In the genomic region with DNA sequence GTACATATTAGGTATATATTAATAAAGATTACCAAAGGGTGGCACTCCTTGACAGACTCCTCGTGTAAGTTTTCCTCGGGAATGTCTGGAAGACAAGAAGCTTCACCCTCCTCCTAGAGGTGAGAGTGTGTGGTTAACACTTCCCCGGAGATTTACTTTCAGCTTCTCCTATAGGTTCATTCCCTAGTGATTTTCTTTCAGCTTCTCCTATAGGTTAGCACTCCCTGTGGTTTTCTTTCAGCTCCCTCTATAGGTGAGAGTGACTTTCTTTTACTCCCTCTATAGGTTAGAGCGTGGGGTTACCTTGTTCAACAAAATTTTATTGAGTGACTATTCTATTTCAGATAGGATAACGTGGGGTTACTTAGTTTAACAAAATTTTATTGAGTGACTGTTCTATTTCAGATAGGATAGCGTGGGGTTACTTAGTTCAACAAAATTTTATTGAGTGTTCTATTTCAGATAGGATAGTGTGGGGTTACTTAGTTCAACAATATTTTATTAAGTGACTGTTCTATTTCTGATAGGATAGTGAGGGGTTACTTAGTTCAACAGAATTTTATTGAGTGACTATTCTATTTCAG, we compare ENCODE assay signal across 8 cellular contexts. TPM values are rescaled to one million over a fixed set of nuclear protein-coding genes. Genes with fewer than 3 reads are reported as not detected.
DNase-seq lines count a peak whose midpoint lies in the region; ATAC-seq, FAIRE-seq and TF ChIP-seq lines count a peak whose summit lies in the region.

No MANE protein-coding gene starts in this region.

- H3K9ac ChIP-seq in kidney (ENCODE audit: low read length in 2 of 2): no peak overlapping the region

- no peaks in the 10 kb centered on the region for H3K36me3 ChIP-seq in SJCRH30
- H3K36me3 ChIP-seq in kidney (ENCODE audit: control insufficient read depth in 1 of 2, insufficient read depth in 2 of 2, low read length in 2 of 2): no peaks in the 10 kb centered on the region

- H3K4me3 ChIP-seq in SJCRH30 (no peak overlapping the region), kidney (ENCODE audit: low read length in 2 of 2) (no peak overlapping the region)

- no peak overlapping the region for H3K4me3 Mint-ChIP-seq in activated T-cell treated with anti-CD3 and anti-CD28 coated beads, Interleukin-2, amount 50 U/mL, for 4 hours

- no peaks in the 10 kb centered on the region for H3K4me1 Mint-ChIP-seq in activated T-cell treated with anti-CD3 and anti-CD28 coated beads, Interleukin-2, amount 50 U/mL, for 4 hours (ENCODE audit: low read depth)

- no peaks in the 10 kb centered on the region for H3K27me3 ChIP-seq in SJCRH30

- H3K27ac ChIP-seq in SJCRH30: no peak overlapping the region
- H3K27ac ChIP-seq in kidney (ENCODE audit: low read depth in 2 of 2, low read length in 2 of 2): no peak overlapping the region

- no peaks in the 10 kb centered on the region for H3K4me1 ChIP-seq in SJCRH30
- no peaks in the 10 kb centered on the region for H3K4me1 ChIP-seq in kidney (ENCODE audit: control insufficient read depth in 1 of 2, insufficient read depth in 1 of 2, low read depth in 1 of 2, low read length in 2 of 2)

- no peaks in the 10 kb centered on the region for H3K27me3 Mint-ChIP-seq in activated T-cell treated with anti-CD3 and anti-CD28 coated beads, Interleukin-2, amount 50 U/mL, for 4 hours (ENCODE audit: low read depth)

- H3K9me3 Mint-ChIP-seq in activated T-cell treated with anti-CD3 and anti-CD28 coated beads, Interleukin-2, amount 50 U/mL, for 4 hours: no peaks in the 10 kb centered on the region

- no peaks in the 10 kb centered on the region for H3K9me3 ChIP-seq in SJCRH30 (replicated peaks)
- H3K9me3 ChIP-seq in kidney (ENCODE audit: control insufficient read depth in 1 of 2, low read length in 2 of 2): no peaks in the 10 kb centered on the region

- TF ChIP-seq CTCF in kidney (IDR thresholded peaks at IDR 0.05; ENCODE audit: borderline replicate concordance, extremely low read depth, insufficient read depth): no peak

- DNase-seq in activated T-cell treated with anti-CD3 and anti-CD28 coated beads, Interleukin-2, amount 50 U/mL, for 4 hours: no peak
- no peak for DNase-seq in activated T-cell treated with anti-CD3 and anti-CD28 coated beads, Interleukin-2, amount 50 U/mL, for 1 hour
- DNase-seq in SJCRH30 (peak; percentile 4 to 66), iPS-NIHi11 (ENCODE audit: low spot score) (peak; percentile 67), C1 segment of cervical spinal cord (lab: John Stamatoyannopoulos, UW) (no peak), kidney (no peak), activated T-cell treated with anti-CD3 and anti-CD28 coated beads for 4 hours (no peak)

- intact Hi-C loops in kidney (cut with DNase I): no loop called here

- peak; percentile 66 to 81 for ATAC-seq in activated T-cell treated with anti-CD3 and anti-CD28 coated beads, Interleukin-2, amount 50 U/mL, for 4 hours
- ATAC-seq in HG03354 (IDR thresholded peaks at IDR 0.05; ENCODE audit: poor library complexity, severe bottlenecking, unreplicated experiment): peak; percentile 84

- no peaks in the 10 kb centered on the region for H3K36me3 Mint-ChIP-seq in activated T-cell treated with anti-CD3 and anti-CD28 coated beads, Interleukin-2, amount 50 U/mL, for 4 hours (ENCODE audit: insufficient read depth)

- no peak for FAIRE-seq in kidney (lab: Jason Lieb, UNC)

RNA-seq across cellular contexts. Expression of a gene that starts 32.7 kb away (rescaled TPM):
- total RNA-seq in activated T-cell treated with anti-CD3 and anti-CD28 coated beads, Interleukin-2, amount 50 U/mL, for 4 hours: 10 to 100 TPM; 21.4 to 24.8 (median 24.3) TPM
- 18.5 and 18.6 TPM in 2 replicates for total RNA-seq in SJCRH30 (2014; rRNA removed; shearing (Covaris generic))
- total RNA-seq in kidney: 23.2 TPM
- 17.2 TPM for polyA plus RNA-seq in kidney (ENCODE audit: insufficient read depth, low read depth, low replicate concordance)

Comparison
In these comparisons a context has a peak if more than half of its experiments do, and no peak if none do; other contexts are left out.
1. DNase-seq: peak in SJCRH30 (2 of 2) and iPS-NIHi11 (single experiment); none in activated T-cell treated with anti-CD3 and anti-CD28 coated beads, Interleukin-2, amount 50 U/mL, for 4 hours (single experiment), activated T-cell treated with anti-CD3 and anti-CD28 coated beads, Interleukin-2, amount 50 U/mL, for 1 hour (single experiment), C1 segment of cervical spinal cord (0 of 14), kidney (single experiment) and activated T-cell treated with anti-CD3 and anti-CD28 coated beads for 4 hours (single experiment).